Comparison of ENCODE assay signal across 1 cellular context in genomic region chr10:126899529-126899928, GRCh38. TPM values are rescaled to one million over a fixed set of nuclear protein-coding genes. Genes with fewer than 3 reads are reported as not detected.
"Had no signal": no experiment of that assay in that cellular context is flagged by ENCODE, and none has a peak within 500 bp of the region (broad histone marks: within the 10 kb centered on the region; RNA-seq: fewer than 3 reads in every experiment).

No MANE protein-coding gene starts in this region.

RNA-seq across cellular contexts. Expression of gene DOCK1, which starts 5.7 kb away (rescaled TPM):
- total RNA-seq: OCI-LY7 had no signal
